ENCODE assay signal across 21 cellular contexts in genomic region chr9:114058688-114059046, GRCh38. TPM values are rescaled to one million over a fixed set of nuclear protein-coding genes. Genes with fewer than 3 reads are reported as not detected.
DNase-seq lines count a peak whose midpoint lies in the region; ATAC-seq and TF ChIP-seq lines count a peak whose summit lies in the region.
"Had no signal": no experiment of that assay in that cellular context is flagged by ENCODE, and none has a peak within 500 bp of the region (broad histone marks: within the 10 kb centered on the region; RNA-seq: fewer than 3 reads in every experiment).

No MANE protein-coding gene starts in this region.

- intact Hi-C loops in aorta (cut with DNase I) = no loop called here

- no peaks in the 10 kb centered on the region for H3K36me3 Mint-ChIP-seq in activated CD8-positive, alpha-beta memory T cell treated with anti-CD3 and anti-CD28 coated beads, Interleukin-2, amount 10 ng/mL, durations not matched to agents 7 days and 5 days
- H3K36me3 Mint-ChIP-seq in endodermal cell (ENCODE audit: low read depth) = no peaks in the 10 kb centered on the region
- H3K36me3 Mint-ChIP-seq in osteocyte (ENCODE audit: unreplicated experiment) = peaks cover 20% of the 10 kb centered on the region

- H3K4me3 ChIP-seq in endodermal cell (ENCODE audit: low read length) (no peak overlapping the region), aorta (ENCODE audit: low read length in 2 of 2) (no peak overlapping the region)
- H3K4me3 ChIP-seq: GM23248 had no signal

- H3K4me1 Mint-ChIP-seq in activated CD8-positive, alpha-beta memory T cell treated with anti-CD3 and anti-CD28 coated beads, Interleukin-2, amount 10 ng/mL, durations not matched to agents 7 days and 5 days = no peaks in the 10 kb centered on the region
- H3K4me1 Mint-ChIP-seq in endodermal cell (peaks cover 28% of the 10 kb centered on the region), osteocyte (ENCODE audit: unreplicated experiment) (peaks cover 26% of the 10 kb centered on the region)

- H3K4me3 Mint-ChIP-seq in activated CD8-positive, alpha-beta memory T cell treated with anti-CD3 and anti-CD28 coated beads, Interleukin-2, amount 10 ng/mL, durations not matched to agents 7 days and 5 days = no peak overlapping the region
- H3K4me3 Mint-ChIP-seq in endodermal cell = no peak overlapping the region
- no peak overlapping the region for H3K4me3 Mint-ChIP-seq in osteocyte (ENCODE audit: unreplicated experiment)

- CTCF ChIA-PET in activated CD8-positive, alpha-beta memory T cell treated with anti-CD3 and anti-CD28 coated beads, Interleukin-2, amount 10 ng/mL, durations not matched to agents 7 days and 5 days (lab: Charles Lee) = interaction anchor here (2.4 kb wide), 1 partner anchor 24 kb away, joined by 7 read pairs; no protein-coding TSS in a partner anchor

- ATAC-seq in activated CD8-positive, alpha-beta memory T cell treated with anti-CD3 and anti-CD28 coated beads, Interleukin-2, amount 10 ng/mL, durations not matched to agents 7 days and 5 days = no peak
- ATAC-seq in aorta (ENCODE audit: low FRiP score) (no peak), HG02938 (IDR thresholded peaks at IDR 0.05; ENCODE audit: unreplicated experiment) (no peak)

- no peak overlapping the region for H3K27ac Mint-ChIP-seq in activated CD8-positive, alpha-beta memory T cell treated with anti-CD3 and anti-CD28 coated beads, Interleukin-2, amount 10 ng/mL, durations not matched to agents 7 days and 5 days
- H3K27ac Mint-ChIP-seq in endodermal cell (no peak overlapping the region), osteocyte (ENCODE audit: unreplicated experiment) (peak overlapping the region; percentile 58)

- TF ChIP-seq CTCF in endodermal cell (conservative IDR thresholded peaks at IDR 0.05) = no peak
- no peak for TF ChIP-seq CTCF in osteocyte (IDR thresholded peaks at IDR 0.05)

- H3K27ac ChIP-seq in endodermal cell (ENCODE audit: low read depth, low read length) (no peak overlapping the region), aorta (ENCODE audit: low read depth in 1 of 2, low read length in 2 of 2) (peak overlapping the region; percentile 47 to 58)
- H3K27ac ChIP-seq: 22Rv1, GM23248 had no signal

- peaks cover 2% of the 10 kb centered on the region for H3K4me1 ChIP-seq in endodermal cell (ENCODE audit: control insufficient read depth, insufficient read depth, low read length)
- H3K4me1 ChIP-seq in aorta (ENCODE audit: control insufficient read depth in 1 of 2, insufficient read depth in 2 of 2, low read length in 2 of 2) = peaks cover 0 to 3% of the 10 kb centered on the region in 2 donors

- H3K9me3 ChIP-seq in endodermal cell (ENCODE audit: control insufficient read depth, low read length) (no peaks in the 10 kb centered on the region), aorta (ENCODE audit: control insufficient read depth, low read length) (no peaks in the 10 kb centered on the region)

- H3K9ac ChIP-seq in endodermal cell (ENCODE audit: extremely low read depth, low read length, poor library complexity, severe bottlenecking) = no peak overlapping the region
- H3K9ac ChIP-seq: GM23248 had no signal

- WGBS in endodermal cell (ENCODE audit: insufficient coverage in 1 of 2, insufficient read length in 1 of 2), 2 experiments = 95 to 100% methylated on average over 1 to 4 of the region's 4 CpGs
- 77 to 85% methylated on average over 4 of the region's 4 CpGs for WGBS in aorta, 2 donors

- H3K36me3 ChIP-seq in endodermal cell (ENCODE audit: control insufficient read depth, insufficient read depth, low read length) (no peaks in the 10 kb centered on the region), aorta (ENCODE audit: control insufficient read depth in 1 of 2, insufficient read depth in 2 of 2, low read length in 1 of 2) (no peaks in the 10 kb centered on the region)

- peaks cover 13% of the 10 kb centered on the region for H3K27me3 Mint-ChIP-seq in activated CD8-positive, alpha-beta memory T cell treated with anti-CD3 and anti-CD28 coated beads, Interleukin-2, amount 10 ng/mL, durations not matched to agents 7 days and 5 days
- H3K27me3 Mint-ChIP-seq in endodermal cell (ENCODE audit: insufficient read depth) (peaks cover 4% of the 10 kb centered on the region), osteocyte (ENCODE audit: unreplicated experiment) (peaks cover 20% of the 10 kb centered on the region)

- no peaks in the 10 kb centered on the region for H3K9me3 Mint-ChIP-seq in activated CD8-positive, alpha-beta memory T cell treated with anti-CD3 and anti-CD28 coated beads, Interleukin-2, amount 10 ng/mL, durations not matched to agents 7 days and 5 days (ENCODE audit: low read depth)
- no peaks in the 10 kb centered on the region for H3K9me3 Mint-ChIP-seq in endodermal cell
- peaks cover 9% of the 10 kb centered on the region for H3K9me3 Mint-ChIP-seq in osteocyte (ENCODE audit: unreplicated experiment)

- peak; percentile 30 for DNase-seq in activated CD8-positive, alpha-beta memory T cell treated with anti-CD3 and anti-CD28 coated beads, Interleukin-2, amount 10 ng/mL, durations not matched to agents 7 days and 5 days
- no peak for DNase-seq in activated CD8-positive, alpha-beta memory T cell treated with anti-CD3 and anti-CD28 coated beads, Interleukin-2, amount 50 U/mL, for 4 hours
- DNase-seq in endodermal cell (peak; percentile 28), osteocyte (ENCODE audit: extremely low spot score, unreplicated experiment) (no peak), aorta (peak in 1 of 2 donors; percentile 63), anterior cingulate cortex (lab: John Stamatoyannopoulos, UW) (no peak), 8988T (no peak)
- DNase-seq: COR-L47; GF-D8; GM23248; KG1; NCI-H1436; NCI-H2029; NCI-H2171; NCI-H446; NK-92 treated with Interleukin-12 subunit alpha and Interleukin-12 subunit beta, amount 100 ng/mL, for 24 hours; OCI-M1; SIG-M5 had no signal

- no peaks in the 10 kb centered on the region for H3K27me3 ChIP-seq in endodermal cell (ENCODE audit: control insufficient read depth, insufficient read depth, low read length, poor library complexity, severe bottlenecking)
- H3K27me3 ChIP-seq in aorta (ENCODE audit: control insufficient read depth in 1 of 2, insufficient read depth in 2 of 2, low read length in 1 of 2) = no peaks in the 10 kb centered on the region

RNA-seq across cellular contexts. Expression of gene AMBP, which starts 19.4 kb away (rescaled TPM):
- total RNA-seq in activated CD8-positive, alpha-beta memory T cell treated with anti-CD3 and anti-CD28 coated beads, Interleukin-2, amount 10 ng/mL, durations not matched to agents 7 days and 5 days = not detected
- total RNA-seq in endodermal cell (1 to 10 TPM in 1 of 2 donors, under 1 TPM in 1; 0.68 to 2.9 TPM), osteocyte (not detected in 2 replicates), aorta (not detected)
- 0.32 TPM for polyA plus RNA-seq in endodermal cell (2013, experiment 1 of 2)
- polyA plus RNA-seq in endodermal cell (2013, experiment 2 of 2) = 0.58 TPM
- polyA plus RNA-seq in aorta = under 1 TPM in 1 of 2 donors, not detected in 1; 0.50 TPM
- total RNA-seq: GM23248 had no signal
- polyA plus RNA-seq: GM23248 had no signal

RNA-seq across cellular contexts. Expression of gene KIF12, which starts 40.4 kb away (rescaled TPM):
- not detected for total RNA-seq in activated CD8-positive, alpha-beta memory T cell treated with anti-CD3 and anti-CD28 coated beads, Interleukin-2, amount 10 ng/mL, durations not matched to agents 7 days and 5 days
- total RNA-seq in endodermal cell = 10 to 100 TPM; 11.4 to 16.3 TPM
- polyA plus RNA-seq in endodermal cell (2013, experiment 1 of 2) = 3.3 TPM
- 4.1 TPM for polyA plus RNA-seq in endodermal cell (2013, experiment 2 of 2)
- 0.47 and 0.64 TPM in 2 replicates for total RNA-seq in osteocyte
- not detected for total RNA-seq in aorta
- polyA plus RNA-seq in aorta = 1 to 10 TPM in 1 of 2 donors, under 1 TPM in 1; 0.38 to 8.4 TPM
- total RNA-seq: Daoy, GM23248 had no signal
- polyA plus RNA-seq: GM23248 had no signal

Comparison
In these comparisons a context has a peak if more than half of its experiments do, and no peak if none do; other contexts are left out.
1. DNase-seq: peak in activated CD8-positive, alpha-beta memory T cell treated with anti-CD3 and anti-CD28 coated beads, Interleukin-2, amount 10 ng/mL, durations not matched to agents 7 days and 5 days (single experiment) and endodermal cell (single experiment); none in activated CD8-positive, alpha-beta memory T cell treated with anti-CD3 and anti-CD28 coated beads, Interleukin-2, amount 50 U/mL, for 4 hours (single experiment), osteocyte (single experiment), anterior cingulate cortex (0 of 58) and 8988T (single experiment).